ENCODE assay signal across 8 cellular contexts in genomic region chr1:155977607-155978324, GRCh38. TPM values are rescaled to one million over a fixed set of nuclear protein-coding genes. Genes with fewer than 3 reads are reported as not detected.
DNase-seq lines count a peak whose midpoint lies in the region; ATAC-seq and TF ChIP-seq lines count a peak whose summit lies in the region.

No MANE protein-coding gene starts in this region.

- no peaks in the 10 kb centered on the region for H3K9me3 Mint-ChIP-seq in progenitor cell of endocrine pancreas (ENCODE audit: low read depth)

- H3K4me1 ChIP-seq in urinary bladder (ENCODE audit: insufficient read depth): no peaks in the 10 kb centered on the region

- peak overlapping the region; percentile 95 for H3K4me3 Mint-ChIP-seq in progenitor cell of endocrine pancreas (ENCODE audit: low read depth)

- H3K27ac Mint-ChIP-seq in progenitor cell of endocrine pancreas: peak overlapping the region; percentile 89

- peaks cover 59% of the 10 kb centered on the region for H3K4me1 Mint-ChIP-seq in progenitor cell of endocrine pancreas (ENCODE audit: low read depth)

- H3K36me3 ChIP-seq in urinary bladder (ENCODE audit: insufficient read depth): no peaks in the 10 kb centered on the region

- no peak for TF ChIP-seq CTCF in GM12875 (IDR thresholded peaks at IDR 0.05; ENCODE audit: borderline replicate concordance, insufficient read depth, low read depth, low read length)
- TF ChIP-seq CTCF in progenitor cell of endocrine pancreas (IDR thresholded peaks at IDR 0.05; ENCODE audit: unreplicated experiment): no peak

- ATAC-seq in HG03175 (IDR thresholded peaks at IDR 0.05; ENCODE audit: unreplicated experiment): no peak
- no peak for ATAC-seq in GM18517 (IDR thresholded peaks at IDR 0.05; ENCODE audit: unreplicated experiment)

- H3K27me3 Mint-ChIP-seq in progenitor cell of endocrine pancreas: no peaks in the 10 kb centered on the region

- H3K4me3 ChIP-seq in GM12875 (ENCODE audit: low read depth, low read length) (peak overlapping the region; percentile 96), urinary bladder (ENCODE audit: low read depth, low read length) (peak overlapping the region; percentile 90)

- peak; percentile 72 for DNase-seq in NCI-H345 (lab: John Stamatoyannopoulos, UW)
- DNase-seq in activated effector memory CD4-positive, alpha-beta T cell treated with Interleukin-2 at 50 U/mL for 16 hours: peak; percentile 12
- DNase-seq in germinal center (ENCODE audit: low spot score): peak; percentile 60
- DNase-seq in progenitor cell of endocrine pancreas (ENCODE audit: low spot score, unreplicated experiment): peak; percentile 17

- no peaks in the 10 kb centered on the region for H3K36me3 Mint-ChIP-seq in progenitor cell of endocrine pancreas (ENCODE audit: insufficient read depth)

- 1% methylated on average over 53 of the region's 53 CpGs for WGBS in urinary bladder

- H3K27ac ChIP-seq in urinary bladder (ENCODE audit: low read depth): peak overlapping the region; percentile 93

RNA-seq across cellular contexts. Expression of gene ARHGEF2, which starts 0.6 kb away (rescaled TPM):
- 103 and 111 TPM in 2 replicates for total RNA-seq in progenitor cell of endocrine pancreas
- total RNA-seq in urinary bladder: 63.3 TPM
- polyA plus RNA-seq in urinary bladder: 40.5 TPM

RNA-seq across cellular contexts. Expression of gene RXFP4, which starts 36.3 kb away (rescaled TPM):
- not detected in 2 replicates for total RNA-seq in progenitor cell of endocrine pancreas
- total RNA-seq in urinary bladder: not detected
- polyA plus RNA-seq in urinary bladder: 0.18 TPM

RNA-seq across cellular contexts. Expression of gene SSR2, which starts 43.0 kb away (rescaled TPM):
- total RNA-seq in progenitor cell of endocrine pancreas: 299 and 301 TPM in 2 replicates
- total RNA-seq in urinary bladder: 213 TPM
- polyA plus RNA-seq in urinary bladder: 252 TPM

RNA-seq across cellular contexts. Expression of gene KHDC4, which starts 43.6 kb away (rescaled TPM):
- total RNA-seq in progenitor cell of endocrine pancreas (67.6 and 71.2 TPM in 2 replicates), urinary bladder (45.0 TPM)
- 24.4 TPM for polyA plus RNA-seq in urinary bladder

Comparison
In these comparisons a context has a peak if more than half of its experiments do, and no peak if none do; other contexts are left out.
1. DNase-seq: peak in every context shown above with its lines; median percentile 72 in NCI-H345; 60 in germinal center; 17 in progenitor cell of endocrine pancreas; 12 in activated effector memory CD4-positive, alpha-beta T cell treated with Interleukin-2 at 50 U/mL for 16 hours.